Comparison of ENCODE assay signal across 15 cellular contexts in the genomic region with DNA sequence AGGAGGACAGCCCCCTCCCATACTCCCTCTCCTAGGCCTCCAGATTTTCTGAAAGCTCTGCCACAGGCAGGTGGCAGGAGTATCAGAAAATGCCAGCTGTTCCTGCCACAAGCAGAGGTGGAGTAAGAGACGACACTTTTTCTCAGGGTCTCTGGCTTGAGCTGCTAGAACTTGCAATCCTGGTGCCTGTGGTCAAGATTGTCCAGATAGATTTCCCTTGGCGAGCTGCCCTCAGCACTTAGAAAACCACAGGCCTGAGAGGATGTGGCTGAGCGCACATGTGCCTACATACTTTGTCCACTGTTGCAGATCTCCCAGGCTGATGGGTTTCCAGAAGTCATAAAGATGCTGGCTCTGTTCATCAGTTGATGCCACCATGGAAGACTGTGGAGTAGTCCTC.
DNase-seq lines count a peak whose midpoint lies in the region; ATAC-seq and TF ChIP-seq lines count a peak whose summit lies in the region.
"Had no signal": no experiment of that assay in that cellular context is flagged by ENCODE, and none has a peak within 500 bp of the region (broad histone marks: within the 10 kb centered on the region; RNA-seq: fewer than 3 reads in every experiment).

No MANE protein-coding gene starts in this region.

- TF ChIP-seq RAD21 in IMR-90 (IDR thresholded peaks at IDR 0.05; ENCODE audit: low read length), result no peak

- CTCF ChIA-PET in IMR-90 (lab: Yijun Ruan, JAX), result interaction anchor here (1.6 kb wide), 1 partner anchor 12 kb away, joined by 6 read pairs; no protein-coding TSS in a partner anchor

- H2AK9ac ChIP-seq in IMR-90 (replicated peaks; ENCODE audit: low read depth, low read length, poor library complexity), result no peak overlapping the region

- H3K14ac ChIP-seq in IMR-90 (replicated peaks; ENCODE audit: low read depth, low read length), result no peak overlapping the region

- H3K4me3 ChIP-seq in IMR-90 (ENCODE audit: insufficient read depth, low read depth, low read length) (no peak overlapping the region), astrocyte of the spinal cord (ENCODE audit: low read depth, low read length) (no peak overlapping the region)
- H3K4me3 ChIP-seq: BLaER1, prostate gland had no signal

- H3K9me3 ChIP-seq in IMR-90 (ENCODE audit: control insufficient read depth, insufficient read depth, low read length), result no peaks in the 10 kb centered on the region
- H3K9me3 ChIP-seq: BLaER1, prostate gland had no signal

- no peak overlapping the region for H2AK5ac ChIP-seq in IMR-90 (ENCODE audit: low read depth, low read length)

- intact Hi-C loops in IMR-90 (cut with micrococcal nuclease), result no loop called here

- H3K9ac ChIP-seq in IMR-90 (ENCODE audit: low read depth, low read length), result no peak overlapping the region
- H3K9ac ChIP-seq: BLaER1 had no signal

- no peaks in the 10 kb centered on the region for H3K79me1 ChIP-seq in IMR-90 (ENCODE audit: low read depth in 1 of 2, low read length in 2 of 2)

- H3K23ac ChIP-seq in IMR-90 (ENCODE audit: low read depth, low read length), result no peak overlapping the region

- dilution Hi-C loops in IMR-90 (cut with HindIII; ENCODE audit: low sequenced_read_pairs, unreplicated experiment), result no loop called here

- no peak overlapping the region for H4K91ac ChIP-seq in IMR-90 (ENCODE audit: insufficient read depth, low read depth, low read length)

- H3K27me3 ChIP-seq in IMR-90 (ENCODE audit: control insufficient read depth, insufficient read depth, low read length), result peaks cover 15% of the 10 kb centered on the region
- H3K27me3 ChIP-seq: BLaER1 had no signal

- no peak for TF ChIP-seq POLR2A in IMR-90 (IDR thresholded peaks at IDR 0.05; ENCODE audit: low read depth, low read length)

- no peak overlapping the region for H3K18ac ChIP-seq in IMR-90 (ENCODE audit: low read depth, low read length)

- TF ChIP-seq CTCF in IMR-90 (conservative IDR thresholded peaks at IDR 0.05; ENCODE audit: low read depth, low read length), result no peak
- TF ChIP-seq CTCF in astrocyte of the spinal cord (IDR thresholded peaks at IDR 0.05; ENCODE audit: low read depth, low read length), result no peak

- no peak overlapping the region for H3K4ac ChIP-seq in IMR-90 (ENCODE audit: low read depth, low read length)

- H4K20me1 ChIP-seq in IMR-90 (ENCODE audit: insufficient read depth, low read length), result peaks cover 3% of the 10 kb centered on the region; the same call in 1 of the 2 replicates
- H4K20me1 ChIP-seq: BLaER1 had no signal

- in situ Hi-C loops in IMR-90 (cut with MboI; ENCODE audit: low sequenced_read_pairs) (no loop called here), astrocyte of the spinal cord (cut with HindIII; ENCODE audit: low sequenced_read_pairs) (no loop called here)

- no peak overlapping the region for H4K8ac ChIP-seq in IMR-90 (ENCODE audit: low read depth in 2 of 2, low read length in 2 of 2)

- POLR2A ChIA-PET in IMR-90 (lab: Charles Lee; ENCODE audit: unreplicated experiment), result no interaction called here

- no peak overlapping the region for H2BK20ac ChIP-seq in IMR-90 (ENCODE audit: low read depth, low read length)

- H4K5ac ChIP-seq in IMR-90 (ENCODE audit: low read depth, low read length), result no peak overlapping the region

- no peak overlapping the region for H3K27ac ChIP-seq in IMR-90 (ENCODE audit: insufficient read depth, low read length)
- H3K27ac ChIP-seq: BLaER1, prostate gland had no signal

- ATAC-seq in IMR-90 (ENCODE audit: low read depth), result peak; percentile 84
- ATAC-seq in HG03354 (IDR thresholded peaks at IDR 0.05; ENCODE audit: poor library complexity, severe bottlenecking, unreplicated experiment), result no peak

- H3K36me3 ChIP-seq in IMR-90 (ENCODE audit: control insufficient read depth, insufficient read depth, low read length), result no peaks in the 10 kb centered on the region
- H3K36me3 ChIP-seq: BLaER1, prostate gland had no signal

- no peak overlapping the region for H2BK15ac ChIP-seq in IMR-90 (ENCODE audit: low read depth, low read length)

- no peak overlapping the region for H3K4me2 ChIP-seq in IMR-90 (ENCODE audit: low read depth, low read length)
- H3K4me2 ChIP-seq: BLaER1 had no signal

- H2BK5ac ChIP-seq in IMR-90 (ENCODE audit: low read depth, low read length, poor library complexity, severe bottlenecking), result no peak overlapping the region

- H3K9me1 ChIP-seq in IMR-90 (ENCODE audit: insufficient read depth, low read length), result no peaks in the 10 kb centered on the region; the same call in 1 of the 2 replicates

- H2AFZ ChIP-seq in IMR-90 (replicated peaks; ENCODE audit: low read length, poor library complexity), result no peak overlapping the region

- WGBS in IMR-90 (ENCODE audit: extremely low coverage in 2 of 2, insufficient read length in 1 of 2), 2 experiments, result 50% methylated on average over 1 of the region's 3 CpGs; no CpG with 5 or more reads in 1 of the 2 experiments

- H2BK120ac ChIP-seq in IMR-90 (ENCODE audit: low read depth, low read length), result no peak overlapping the region

- DNase-seq in AG08395 (ENCODE audit: low spot score), result peak; percentile 94
- peak; percentile 93 for DNase-seq in IMR-90
- DNase-seq in astrocyte of the spinal cord (ENCODE audit: low read depth, low spot score), result peak; percentile 96
- peak; percentile 73 for DNase-seq in kidney glomerular epithelial cell (lab: John Stamatoyannopoulos, UW)
- no peak for DNase-seq in HT-29 (ENCODE audit: low spot score)
- no peak for DNase-seq in NCI-H187 treated with DMSO at 0.1 percent for 48 hours (lab: John Stamatoyannopoulos, UW)
- no peak for DNase-seq in activated CD8-positive, alpha-beta memory T cell treated with anti-CD3 and anti-CD28 coated beads, Interleukin-2, amount 50 U/mL, for 4 hours
- DNase-seq: activated CD4-positive, alpha-beta T cell treated with anti-CD3 and anti-CD28 coated beads for 1 hour; GOT3; KBM-7; NCI-H345; stimulated activated CD4-positive, alpha-beta T cell treated with anti-CD3 and anti-CD28 coated beads, Interleukin-4, amount 100 ng/mL, for 4 hours had no signal

- H3K56ac ChIP-seq in IMR-90 (ENCODE audit: extremely low read depth, insufficient read depth, low read length), result no peak overlapping the region

- H3K4me1 ChIP-seq in IMR-90 (ENCODE audit: control insufficient read depth, insufficient read depth, low read length), result peaks cover 4% of the 10 kb centered on the region
- H3K4me1 ChIP-seq: prostate gland had no signal

- no TSS peak for BruUV-seq in IMR-90 (replicated peaks; lab: Mats Ljungman, UMichigan)

TF ChIP-seq in IMR-90, 13 proteins besides CTCF, POLR2A, EP300 and RAD21:
- TF ChIP-seq, protein P1, sequence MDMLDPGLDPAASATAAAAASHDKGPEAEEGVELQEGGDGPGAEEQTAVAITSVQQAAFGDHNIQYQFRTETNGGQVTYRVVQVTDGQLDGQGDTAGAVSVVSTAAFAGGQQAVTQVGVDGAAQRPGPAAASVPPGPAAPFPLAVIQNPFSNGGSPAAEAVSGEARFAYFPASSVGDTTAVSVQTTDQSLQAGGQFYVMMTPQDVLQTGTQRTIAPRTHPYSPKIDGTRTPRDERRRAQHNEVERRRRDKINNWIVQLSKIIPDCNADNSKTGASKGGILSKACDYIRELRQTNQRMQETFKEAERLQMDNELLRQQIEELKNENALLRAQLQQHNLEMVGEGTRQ (IDR thresholded peaks at IDR 0.05; ENCODE audit: low read depth, low read length), result no peak
- TF ChIP-seq RCOR1 (IDR thresholded peaks at IDR 0.05; ENCODE audit: insufficient replicate concordance, low read length) (no peak), CEBPB (IDR thresholded peaks at IDR 0.05; ENCODE audit: low read depth, low read length) (peak; percentile 22; the same call in 1 of the 2 replicates), BHLHE40 (IDR thresholded peaks at IDR 0.05; ENCODE audit: low read depth, low read length) (peak; percentile 87), CHD1 (IDR thresholded peaks at IDR 0.05; ENCODE audit: low read depth, low read length) (no peak)

Comparison
In these comparisons a context has a peak if more than half of its experiments do, and no peak if none do; other contexts are left out.
1. DNase-seq: peak in AG08395 (single experiment), IMR-90 (single experiment), astrocyte of the spinal cord (single experiment) and kidney glomerular epithelial cell (single experiment); none in HT-29 (single experiment), NCI-H187 treated with DMSO at 0.1 percent for 48 hours (single experiment) and activated CD8-positive, alpha-beta memory T cell treated with anti-CD3 and anti-CD28 coated beads, Interleukin-2, amount 50 U/mL, for 4 hours (single experiment).